In genomic region chr18:8654482-8655451, GRCh38 we compare ENCODE assay signal across 9 cellular contexts. TPM values are rescaled to one million over a fixed set of nuclear protein-coding genes. Genes with fewer than 3 reads are reported as not detected.
A peak's percentile ranks its signal among the peaks of the same experiment; 100 is the strongest.
DNase-seq lines count a peak whose midpoint lies in the region; ATAC-seq and TF ChIP-seq lines count a peak whose summit lies in the region.
"Had no signal": no experiment of that assay in that cellular context is flagged by ENCODE, and none has a peak within 500 bp of the region (broad histone marks: within the 10 kb centered on the region; RNA-seq: fewer than 3 reads in every experiment).

No MANE protein-coding gene starts in this region.

- no peaks in the 10 kb centered on the region for H3K9me3 ChIP-seq in OCI-LY3 (ENCODE audit: insufficient read depth, low read length)
- H3K9me3 ChIP-seq: HAP-1 had no signal

- no peak overlapping the region; the same call in 1 of the 2 replicates for H3K9ac ChIP-seq in OCI-LY3 (ENCODE audit: low read length)

- intact Hi-C loops in dorsolateral prefrontal cortex (cut with DNase I), result loop anchor here in 1 of 2 donors (2.0 to 10.0 kb wide), 2 partner anchors 334 to 420 kb away; no protein-coding TSS in a partner anchor

- no peak overlapping the region; the same call in 1 of the 2 replicates for H2AFZ ChIP-seq in OCI-LY3 (ENCODE audit: low read depth, low read length)

- H3K27ac Mint-ChIP-seq in osteocyte (ENCODE audit: unreplicated experiment), result no peak overlapping the region

- ATAC-seq in GM18517 (IDR thresholded peaks at IDR 0.05; ENCODE audit: unreplicated experiment), result no peak

- peaks cover 8% of the 10 kb centered on the region for H3K27me3 ChIP-seq in OCI-LY3 (ENCODE audit: low read depth, low read length)
- H3K27me3 ChIP-seq in dorsolateral prefrontal cortex, result no peaks in the 10 kb centered on the region

- H3K4me2 ChIP-seq in OCI-LY3 (ENCODE audit: low read length), result peak overlapping the region; percentile 27

- no peaks in the 10 kb centered on the region for H3K79me2 ChIP-seq in OCI-LY3 (ENCODE audit: low read length)

- in situ Hi-C loops in GM13977 (cut with MboI; ENCODE audit: low pct_unique_long_range_greater_than_20kb, low sequenced_read_pairs, unreplicated experiment), result loop anchor here (25.0 kb wide), 2 partner anchors 333 to 858 kb away; no protein-coding TSS in a partner anchor

- no peaks in the 10 kb centered on the region for H3K36me3 ChIP-seq in OCI-LY3 (replicated peaks; ENCODE audit: low read depth, low read length)
- H3K36me3 ChIP-seq: HAP-1 had no signal

- H3K9me3 Mint-ChIP-seq in osteocyte (ENCODE audit: unreplicated experiment), result no peaks in the 10 kb centered on the region

- peaks cover 6% of the 10 kb centered on the region for H3K4me1 ChIP-seq in OCI-LY3 (ENCODE audit: low read length)

- no peaks in the 10 kb centered on the region for H4K20me1 ChIP-seq in OCI-LY3 (ENCODE audit: insufficient read depth, low read length)

- H3K36me3 Mint-ChIP-seq in osteocyte (ENCODE audit: unreplicated experiment), result no peaks in the 10 kb centered on the region

- H3K27me3 Mint-ChIP-seq in osteocyte (ENCODE audit: unreplicated experiment), result peaks cover 15% of the 10 kb centered on the region

- peaks cover 19% of the 10 kb centered on the region for H3K4me1 Mint-ChIP-seq in osteocyte (ENCODE audit: unreplicated experiment)

- H3K27ac ChIP-seq in OCI-LY3 (ENCODE audit: low read length) (no peak overlapping the region), dorsolateral prefrontal cortex (no peak overlapping the region)

- TF ChIP-seq CTCF in GM13977 (IDR thresholded peaks at IDR 0.05; ENCODE audit: extremely low read depth, insufficient read depth, missing control alignments) (peak; percentile 64), OCI-LY3 (IDR thresholded peaks at IDR 0.05; ENCODE audit: low read depth, low read length) (peak; percentile 55), dorsolateral prefrontal cortex (IDR thresholded peaks at IDR 0.05 in 54 of 56, conservative IDR thresholded peaks at IDR 0.05 in 2 of 56; ENCODE audit: low read depth in 1 of 56, partially characterized antibody in 56 of 56) (peak; percentile 69 to 97 (median 84)), osteocyte (IDR thresholded peaks at IDR 0.05) (peak; percentile 79)

- no peak overlapping the region for H3K4me3 Mint-ChIP-seq in osteocyte (ENCODE audit: unreplicated experiment)

- DNase-seq in AG08395 (ENCODE audit: low spot score) (peak; percentile 67), GM13977 (ENCODE audit: low spot score) (peak; percentile 65), dorsolateral prefrontal cortex (no peak), osteocyte (ENCODE audit: extremely low spot score, unreplicated experiment) (no peak), retina (no peak)
- no peak for DNase-seq in activated CD4-positive, alpha-beta T cell treated with anti-CD3 and anti-CD28 coated beads, Interleukin-2, amount 50 U/mL, for 1 hour

- H3K4me3 ChIP-seq in OCI-LY3 (ENCODE audit: low read length) (no peak overlapping the region), dorsolateral prefrontal cortex (no peak overlapping the region)
- H3K4me3 ChIP-seq: HAP-1 had no signal

RNA-seq across cellular contexts. Expression of gene RAB12, which starts 45.5 kb away (rescaled TPM):
- total RNA-seq in dorsolateral prefrontal cortex (10 to 100 TPM; 31.1 to 69.1 (median 52.0) TPM), osteocyte (48.5 and 52.6 TPM in 2 replicates)

RNA-seq across cellular contexts. Expression of gene MTCL1, which starts 50.6 kb away (rescaled TPM):
- total RNA-seq in dorsolateral prefrontal cortex, result 100 to 1,000 TPM in 2 of 120 experiments, 10 to 100 TPM in 118; 29.6 to 121 (median 68.1) TPM
- total RNA-seq in osteocyte, result 56.9 and 58.4 TPM in 2 replicates

Comparison
In these comparisons a context has a peak if more than half of its experiments do, and no peak if none do; other contexts are left out.
1. DNase-seq: peak in AG08395 (single experiment) and GM13977 (single experiment); none in dorsolateral prefrontal cortex (0 of 10), osteocyte (single experiment), activated CD4-positive, alpha-beta T cell treated with anti-CD3 and anti-CD28 coated beads, Interleukin-2, amount 50 U/mL, for 1 hour (single experiment) and retina (single experiment).
2. Peak in every context shown above with its lines, with median percentiles within 50 percentile points of each other: CTCF ChIP-seq.